In genomic region chr12:49397000-49397399, GRCh38 we compare ENCODE assay signal across 32 cellular contexts. TPM values are rescaled to one million over a fixed set of nuclear protein-coding genes. Genes with fewer than 3 reads are reported as not detected.
"Had no signal": no experiment of that assay in that cellular context is flagged by ENCODE, and none has a peak within 500 bp of the region (broad histone marks: within the 10 kb centered on the region; RNA-seq: fewer than 3 reads in every experiment).

No MANE protein-coding gene starts in this region.

- H3K4me3 Mint-ChIP-seq: immature natural killer cell; mesothelial cell of epicardium; naive B cell; natural killer cell; nephron progenitor cell; neural progenitor cell; stimulated activated naive B cell treated with anti-CD40 and anti-IgM and Interleukin-4, amounts not matched to agents 10 μg/mL and 1 μg/mL and 100 μg/mL, for 72 hours had no signal

- H3K27ac Mint-ChIP-seq: immature natural killer cell; mesothelial cell of epicardium; natural killer cell; nephron progenitor cell; neural progenitor cell; stimulated activated naive B cell treated with anti-CD40 and anti-IgM and Interleukin-4, amounts not matched to agents 10 μg/mL and 1 μg/mL and 100 μg/mL, for 72 hours had no signal

- H3K27me3 Mint-ChIP-seq: naive B cell; stimulated activated naive B cell treated with anti-CD40 and anti-IgM and Interleukin-4, amounts not matched to agents 10 μg/mL and 1 μg/mL and 100 μg/mL, for 72 hours had no signal

- H3K27me3 ChIP-seq: left lung, neural progenitor cell, neutrophil, right atrium auricular region, right lobe of liver, stomach, testis, thyroid gland, transverse colon, upper lobe of left lung, vagina had no signal

- H3K27ac ChIP-seq: left lung, lower lobe of right lung, neural progenitor cell, neutrophil, parathyroid adenoma, right atrium auricular region, right lobe of liver, stomach, testis, thyroid gland, transverse colon, upper lobe of left lung, vagina had no signal

- H3K36me3 Mint-ChIP-seq: immature natural killer cell, natural killer cell had no signal

- H3K9me3 ChIP-seq: left lung, lower lobe of right lung, neutrophil, right atrium auricular region, right lobe of liver, stomach, testis, thyroid gland, transverse colon, upper lobe of left lung, vagina had no signal

- H3K4me1 Mint-ChIP-seq: immature natural killer cell; stimulated activated naive B cell treated with anti-CD40 and anti-IgM and Interleukin-4, amounts not matched to agents 10 μg/mL and 1 μg/mL and 100 μg/mL, for 72 hours had no signal

- DNase-seq: hypothalamus; immature natural killer cell; kidney; left colon; left lung; lower lobe of right lung; mammary epithelial cell; mesenchymal stem cell; naive B cell; natural killer cell; nephron progenitor cell; occipital lobe; right lobe of liver; stimulated activated CD4-positive, alpha-beta T cell treated with anti-CD3 and anti-CD28 coated beads, Interleukin-12 subunit alpha, Interleukin-12 subunit beta, amount 100 ng/mL, for 4 hours; stimulated activated CD4-positive, alpha-beta T cell treated with anti-CD3 and anti-CD28 coated beads, Interleukin-15, amount 100 ng/mL, for 24 hours; stimulated activated CD4-positive, alpha-beta T cell treated with anti-CD3 and anti-CD28 coated beads, Interleukin-2, amount 100 ng/mL, for 24 hours; stimulated activated CD4-positive, alpha-beta T cell treated with anti-CD3 and anti-CD28 coated beads, Interleukin-4, amount 100 ng/mL, for 1 hour; stimulated activated naive B cell treated with anti-CD40 and anti-IgM and Interleukin-4, amounts not matched to agents 10 μg/mL and 1 μg/mL and 100 μg/mL, for 72 hours; stimulated activated naive CD8-positive, alpha-beta T cell treated with anti-CD3 and anti-CD28 coated beads, Interleukin-15, Interleukin-2, amounts not matched to agents 100 U/mL and 50 U/mL, for 24 hours; stomach; testis; thyroid gland; transverse colon; upper lobe of left lung had no signal

- ATAC-seq: left colon; left lung; lower lobe of right lung; natural killer cell; right lobe of liver; stimulated activated naive B cell treated with anti-CD40 and anti-IgM and Interleukin-4, amounts not matched to agents 10 μg/mL and 1 μg/mL and 100 μg/mL, for 72 hours; stimulated activated naive CD8-positive, alpha-beta T cell treated with anti-CD3 and anti-CD28 coated beads, Interleukin-15, Interleukin-2, amounts not matched to agents 100 U/mL and 50 U/mL, for 24 hours had no signal

- H3K9me3 Mint-ChIP-seq: immature natural killer cell; mesothelial cell of epicardium; naive B cell; natural killer cell; stimulated activated naive B cell treated with anti-CD40 and anti-IgM and Interleukin-4, amounts not matched to agents 10 μg/mL and 1 μg/mL and 100 μg/mL, for 72 hours had no signal

- H3K36me3 ChIP-seq: left lung, lower lobe of right lung, neural progenitor cell, neutrophil, right atrium auricular region, right lobe of liver, stomach, thyroid gland, transverse colon, upper lobe of left lung, vagina had no signal

- H3K4me1 ChIP-seq: left lung, lower lobe of right lung, parathyroid adenoma, right atrium auricular region, testis, thyroid gland, transverse colon, upper lobe of left lung, vagina had no signal

- H2AFZ ChIP-seq: neural progenitor cell, parathyroid adenoma had no signal

- H3K4me2 ChIP-seq: neural progenitor cell had no signal

- H3K9ac ChIP-seq: neural progenitor cell, parathyroid adenoma had no signal

- H3K4me3 ChIP-seq: left lung, lower lobe of right lung, neural progenitor cell, right atrium auricular region, right lobe of liver, stomach, testis, thyroid gland, transverse colon, upper lobe of left lung, vagina had no signal

RNA-seq across cellular contexts. Expression of gene DNAJC22, which starts 50.3 kb away (rescaled TPM):
- total RNA-seq: mononuclear cell, natural killer cell, skeletal muscle tissue had no signal
- polyA plus RNA-seq: immature natural killer cell had no signal
